1 cellular context compared by ENCODE assay signal in the genomic region with DNA sequence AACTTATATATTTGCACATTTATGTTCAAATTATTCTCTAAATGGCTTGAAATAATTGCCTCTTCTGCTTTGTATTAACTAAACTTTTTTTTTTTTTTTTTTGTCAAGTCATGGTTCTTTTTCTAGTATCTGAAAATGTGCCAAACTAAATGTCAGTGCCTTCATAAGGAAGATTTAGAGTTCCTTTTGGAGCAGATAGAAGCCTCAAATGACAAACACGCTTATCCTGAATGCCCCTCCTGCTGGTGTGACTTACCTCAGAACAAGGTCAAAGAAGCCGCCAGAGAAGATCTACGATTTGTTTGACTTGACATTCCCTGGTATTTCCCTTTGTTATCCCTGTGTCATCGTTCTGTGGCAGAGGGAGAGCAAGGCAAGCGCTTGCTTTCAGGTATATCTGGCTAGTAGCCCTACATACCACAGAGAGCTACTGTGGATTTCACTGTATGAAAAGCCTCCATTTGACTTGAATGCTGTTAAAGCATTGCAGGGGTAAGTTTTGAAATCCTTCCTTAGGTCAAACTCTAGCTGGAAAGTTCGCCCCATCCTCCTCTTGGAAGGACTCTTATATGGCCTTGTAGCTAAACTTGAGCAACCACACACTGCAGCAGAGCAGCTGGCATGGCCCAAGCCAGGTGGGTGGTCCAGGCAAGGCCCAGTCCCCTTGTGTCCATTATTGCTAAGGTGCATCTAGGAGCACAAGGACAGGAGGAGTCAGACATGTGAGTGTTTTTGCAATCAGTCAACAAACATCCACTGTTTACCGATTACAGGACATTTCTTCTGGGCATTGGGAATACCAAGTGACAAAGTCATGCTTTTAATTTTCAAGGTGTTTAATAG.
TF ChIP-seq lines count a peak whose summit lies in the region.

No MANE protein-coding gene starts in this region.

TF ChIP-seq in HepG2, 621 proteins besides CTCF, POLR2A, EP300 and RAD21 (continued from another document and continues in another):
- TF ChIP-seq, protein P1, sequence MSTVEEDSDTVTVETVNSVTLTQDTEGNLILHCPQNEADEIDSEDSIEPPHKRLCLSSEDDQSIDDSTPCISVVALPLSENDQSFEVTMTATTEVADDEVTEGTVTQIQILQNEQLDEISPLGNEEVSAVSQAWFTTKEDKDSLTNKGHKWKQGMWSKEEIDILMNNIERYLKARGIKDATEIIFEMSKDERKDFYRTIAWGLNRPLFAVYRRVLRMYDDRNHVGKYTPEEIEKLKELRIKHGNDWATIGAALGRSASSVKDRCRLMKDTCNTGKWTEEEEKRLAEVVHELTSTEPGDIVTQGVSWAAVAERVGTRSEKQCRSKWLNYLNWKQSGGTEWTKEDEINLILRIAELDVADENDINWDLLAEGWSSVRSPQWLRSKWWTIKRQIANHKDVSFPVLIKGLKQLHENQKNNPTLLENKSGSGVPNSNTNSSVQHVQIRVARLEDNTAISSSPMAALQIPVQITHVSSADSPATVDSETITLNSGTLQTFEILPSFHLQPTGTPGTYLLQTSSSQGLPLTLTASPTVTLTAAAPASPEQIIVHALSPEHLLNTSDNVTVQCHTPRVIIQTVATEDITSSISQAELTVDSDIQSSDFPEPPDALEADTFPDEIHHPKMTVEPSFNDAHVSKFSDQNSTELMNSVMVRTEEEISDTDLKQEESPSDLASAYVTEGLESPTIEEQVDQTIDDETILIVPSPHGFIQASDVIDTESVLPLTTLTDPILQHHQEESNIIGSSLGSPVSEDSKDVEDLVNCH (CRISPR knock-in tag; IDR thresholded peaks at IDR 0.05) = no peak
- peak; percentile 8; the same call in 1 of the 2 replicates for TF ChIP-seq KDM5A (IDR thresholded peaks at IDR 0.05; ENCODE audit: borderline replicate concordance, low read length)
- TF ChIP-seq, protein P2, sequence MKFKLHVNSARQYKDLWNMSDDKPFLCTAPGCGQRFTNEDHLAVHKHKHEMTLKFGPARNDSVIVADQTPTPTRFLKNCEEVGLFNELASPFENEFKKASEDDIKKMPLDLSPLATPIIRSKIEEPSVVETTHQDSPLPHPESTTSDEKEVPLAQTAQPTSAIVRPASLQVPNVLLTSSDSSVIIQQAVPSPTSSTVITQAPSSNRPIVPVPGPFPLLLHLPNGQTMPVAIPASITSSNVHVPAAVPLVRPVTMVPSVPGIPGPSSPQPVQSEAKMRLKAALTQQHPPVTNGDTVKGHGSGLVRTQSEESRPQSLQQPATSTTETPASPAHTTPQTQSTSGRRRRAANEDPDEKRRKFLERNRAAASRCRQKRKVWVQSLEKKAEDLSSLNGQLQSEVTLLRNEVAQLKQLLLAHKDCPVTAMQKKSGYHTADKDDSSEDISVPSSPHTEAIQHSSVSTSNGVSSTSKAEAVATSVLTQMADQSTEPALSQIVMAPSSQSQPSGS (CRISPR knock-in tag; IDR thresholded peaks at IDR 0.05) = peak; percentile 59; the same call in 1 of the 2 replicates
- TF ChIP-seq, protein P3, sequence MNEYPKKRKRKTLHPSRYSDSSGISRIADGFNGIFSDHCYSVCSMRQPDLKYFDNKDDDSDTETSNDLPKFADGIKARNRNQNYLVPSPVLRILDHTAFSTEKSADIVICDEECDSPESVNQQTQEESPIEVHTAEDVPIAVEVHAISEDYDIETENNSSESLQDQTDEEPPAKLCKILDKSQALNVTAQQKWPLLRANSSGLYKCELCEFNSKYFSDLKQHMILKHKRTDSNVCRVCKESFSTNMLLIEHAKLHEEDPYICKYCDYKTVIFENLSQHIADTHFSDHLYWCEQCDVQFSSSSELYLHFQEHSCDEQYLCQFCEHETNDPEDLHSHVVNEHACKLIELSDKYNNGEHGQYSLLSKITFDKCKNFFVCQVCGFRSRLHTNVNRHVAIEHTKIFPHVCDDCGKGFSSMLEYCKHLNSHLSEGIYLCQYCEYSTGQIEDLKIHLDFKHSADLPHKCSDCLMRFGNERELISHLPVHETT (CRISPR knock-in tag; conservative IDR thresholded peaks at IDR 0.05) = no peak
- peak; percentile 91 for TF ChIP-seq NCOA2 (CRISPR knock-in tag; IDR thresholded peaks at IDR 0.05)
- TF ChIP-seq RXRB (CRISPR knock-in tag; IDR thresholded peaks at IDR 0.05; ENCODE audit: borderline replicate concordance) = peak; percentile 91
- TF ChIP-seq, protein P4, sequence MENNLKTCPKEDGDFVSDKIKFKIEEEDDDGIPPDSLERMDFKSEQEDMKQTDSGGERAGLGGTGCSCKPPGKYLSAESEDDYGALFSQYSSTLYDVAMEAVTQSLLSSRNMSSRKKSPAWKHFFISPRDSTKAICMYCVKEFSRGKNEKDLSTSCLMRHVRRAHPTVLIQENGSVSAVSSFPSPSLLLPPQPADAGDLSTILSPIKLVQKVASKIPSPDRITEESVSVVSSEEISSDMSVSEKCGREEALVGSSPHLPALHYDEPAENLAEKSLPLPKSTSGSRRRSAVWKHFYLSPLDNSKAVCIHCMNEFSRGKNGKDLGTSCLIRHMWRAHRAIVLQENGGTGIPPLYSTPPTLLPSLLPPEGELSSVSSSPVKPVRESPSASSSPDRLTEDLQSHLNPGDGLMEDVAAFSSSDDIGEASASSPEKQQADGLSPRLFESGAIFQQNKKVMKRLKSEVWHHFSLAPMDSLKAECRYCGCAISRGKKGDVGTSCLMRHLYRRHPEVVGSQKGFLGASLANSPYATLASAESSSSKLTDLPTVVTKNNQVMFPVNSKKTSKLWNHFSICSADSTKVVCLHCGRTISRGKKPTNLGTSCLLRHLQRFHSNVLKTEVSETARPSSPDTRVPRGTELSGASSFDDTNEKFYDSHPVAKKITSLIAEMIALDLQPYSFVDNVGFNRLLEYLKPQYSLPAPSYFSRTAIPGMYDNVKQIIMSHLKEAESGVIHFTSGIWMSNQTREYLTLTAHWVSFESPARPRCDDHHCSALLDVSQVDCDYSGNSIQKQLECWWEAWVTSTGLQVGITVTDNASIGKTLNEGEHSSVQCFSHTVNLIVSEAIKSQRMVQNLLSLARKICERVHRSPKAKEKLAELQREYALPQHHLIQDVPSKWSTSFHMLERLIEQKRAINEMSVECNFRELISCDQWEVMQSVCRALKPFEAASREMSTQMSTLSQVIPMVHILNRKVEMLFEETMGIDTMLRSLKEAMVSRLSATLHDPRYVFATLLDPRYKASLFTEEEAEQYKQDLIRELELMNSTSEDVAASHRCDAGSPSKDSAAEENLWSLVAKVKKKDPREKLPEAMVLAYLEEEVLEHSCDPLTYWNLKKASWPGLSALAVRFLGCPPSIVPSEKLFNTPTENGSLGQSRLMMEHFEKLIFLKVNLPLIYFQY (CRISPR knock-in tag; IDR thresholded peaks at IDR 0.05; ENCODE audit: borderline replicate concordance) = no peak
- TF ChIP-seq PHF8 (CRISPR knock-in tag; IDR thresholded peaks at IDR 0.05) = 0 out of 2 replicates have a peak, but pooled peaks have one; percentile 26
- TF ChIP-seq ZNF790 (CRISPR knock-in tag; IDR thresholded peaks at IDR 0.05; ENCODE audit: borderline replicate concordance) = no peak; the same call in 1 of the 2 replicates
- TF ChIP-seq ARNTL (CRISPR knock-in tag; IDR thresholded peaks at IDR 0.05) = peak; percentile 54
- peak; percentile 77; the same call in 1 of the 2 replicates for TF ChIP-seq BRD4 (CRISPR knock-in tag; IDR thresholded peaks at IDR 0.05)
- no peak for TF ChIP-seq MTF2 (CRISPR knock-in tag; IDR thresholded peaks at IDR 0.05; ENCODE audit: borderline replicate concordance)
- no peak for TF ChIP-seq ISX (CRISPR knock-in tag; conservative IDR thresholded peaks at IDR 0.05)
- TF ChIP-seq, protein P5, sequence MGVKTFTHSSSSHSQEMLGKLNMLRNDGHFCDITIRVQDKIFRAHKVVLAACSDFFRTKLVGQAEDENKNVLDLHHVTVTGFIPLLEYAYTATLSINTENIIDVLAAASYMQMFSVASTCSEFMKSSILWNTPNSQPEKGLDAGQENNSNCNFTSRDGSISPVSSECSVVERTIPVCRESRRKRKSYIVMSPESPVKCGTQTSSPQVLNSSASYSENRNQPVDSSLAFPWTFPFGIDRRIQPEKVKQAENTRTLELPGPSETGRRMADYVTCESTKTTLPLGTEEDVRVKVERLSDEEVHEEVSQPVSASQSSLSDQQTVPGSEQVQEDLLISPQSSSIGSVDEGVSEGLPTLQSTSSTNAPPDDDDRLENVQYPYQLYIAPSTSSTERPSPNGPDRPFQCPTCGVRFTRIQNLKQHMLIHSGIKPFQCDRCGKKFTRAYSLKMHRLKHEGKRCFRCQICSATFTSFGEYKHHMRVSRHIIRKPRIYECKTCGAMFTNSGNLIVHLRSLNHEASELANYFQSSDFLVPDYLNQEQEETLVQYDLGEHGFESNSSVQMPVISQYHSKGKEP (CRISPR knock-in tag; IDR thresholded peaks at IDR 0.05) = no peak
- TF ChIP-seq MAZ (IDR thresholded peaks at IDR 0.05; ENCODE audit: borderline replicate concordance, low read depth, low read length) = no peak
- TF ChIP-seq MAZ (CRISPR knock-in tag; IDR thresholded peaks at IDR 0.05; ENCODE audit: low read depth) = no peak
- peak in 1 of 2 experiments; percentile 30; a peak in 1 of 4 replicates for TF ChIP-seq KLF16 (CRISPR knock-in tag; IDR thresholded peaks at IDR 0.05)
- peak; percentile 33; the same call in 1 of the 2 replicates for TF ChIP-seq CEBPB (IDR thresholded peaks at IDR 0.05; ENCODE audit: borderline replicate concordance, low read depth, low read length)
- TF ChIP-seq, protein P6, sequence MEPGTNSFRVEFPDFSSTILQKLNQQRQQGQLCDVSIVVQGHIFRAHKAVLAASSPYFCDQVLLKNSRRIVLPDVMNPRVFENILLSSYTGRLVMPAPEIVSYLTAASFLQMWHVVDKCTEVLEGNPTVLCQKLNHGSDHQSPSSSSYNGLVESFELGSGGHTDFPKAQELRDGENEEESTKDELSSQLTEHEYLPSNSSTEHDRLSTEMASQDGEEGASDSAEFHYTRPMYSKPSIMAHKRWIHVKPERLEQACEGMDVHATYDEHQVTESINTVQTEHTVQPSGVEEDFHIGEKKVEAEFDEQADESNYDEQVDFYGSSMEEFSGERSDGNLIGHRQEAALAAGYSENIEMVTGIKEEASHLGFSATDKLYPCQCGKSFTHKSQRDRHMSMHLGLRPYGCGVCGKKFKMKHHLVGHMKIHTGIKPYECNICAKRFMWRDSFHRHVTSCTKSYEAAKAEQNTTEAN (CRISPR knock-in tag; conservative IDR thresholded peaks at IDR 0.05) = no peak
- TF ChIP-seq, protein P7, sequence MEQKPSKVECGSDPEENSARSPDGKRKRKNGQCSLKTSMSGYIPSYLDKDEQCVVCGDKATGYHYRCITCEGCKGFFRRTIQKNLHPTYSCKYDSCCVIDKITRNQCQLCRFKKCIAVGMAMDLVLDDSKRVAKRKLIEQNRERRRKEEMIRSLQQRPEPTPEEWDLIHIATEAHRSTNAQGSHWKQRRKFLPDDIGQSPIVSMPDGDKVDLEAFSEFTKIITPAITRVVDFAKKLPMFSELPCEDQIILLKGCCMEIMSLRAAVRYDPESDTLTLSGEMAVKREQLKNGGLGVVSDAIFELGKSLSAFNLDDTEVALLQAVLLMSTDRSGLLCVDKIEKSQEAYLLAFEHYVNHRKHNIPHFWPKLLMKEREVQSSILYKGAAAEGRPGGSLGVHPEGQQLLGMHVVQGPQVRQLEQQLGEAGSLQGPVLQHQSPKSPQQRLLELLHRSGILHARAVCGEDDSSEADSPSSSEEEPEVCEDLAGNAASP (CRISPR knock-in tag; IDR thresholded peaks at IDR 0.05; ENCODE audit: borderline replicate concordance) = peak; percentile 96
- no peak for TF ChIP-seq KLF6 (CRISPR knock-in tag; IDR thresholded peaks at IDR 0.05)
- no peak for TF ChIP-seq ZNF501 (CRISPR knock-in tag; IDR thresholded peaks at IDR 0.05)
- TF ChIP-seq MYC (CRISPR knock-in tag; IDR thresholded peaks at IDR 0.05; ENCODE audit: borderline replicate concordance) = no peak; the same call in 1 of the 2 replicates
- no peak for TF ChIP-seq STAT5B (CRISPR knock-in tag; IDR thresholded peaks at IDR 0.05)
- TF ChIP-seq, protein P8, sequence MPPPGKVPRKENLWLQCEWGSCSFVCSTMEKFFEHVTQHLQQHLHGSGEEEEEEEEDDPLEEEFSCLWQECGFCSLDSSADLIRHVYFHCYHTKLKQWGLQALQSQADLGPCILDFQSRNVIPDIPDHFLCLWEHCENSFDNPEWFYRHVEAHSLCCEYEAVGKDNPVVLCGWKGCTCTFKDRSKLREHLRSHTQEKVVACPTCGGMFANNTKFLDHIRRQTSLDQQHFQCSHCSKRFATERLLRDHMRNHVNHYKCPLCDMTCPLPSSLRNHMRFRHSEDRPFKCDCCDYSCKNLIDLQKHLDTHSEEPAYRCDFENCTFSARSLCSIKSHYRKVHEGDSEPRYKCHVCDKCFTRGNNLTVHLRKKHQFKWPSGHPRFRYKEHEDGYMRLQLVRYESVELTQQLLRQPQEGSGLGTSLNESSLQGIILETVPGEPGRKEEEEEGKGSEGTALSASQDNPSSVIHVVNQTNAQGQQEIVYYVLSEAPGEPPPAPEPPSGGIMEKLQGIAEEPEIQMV (CRISPR knock-in tag; IDR thresholded peaks at IDR 0.05; ENCODE audit: low read depth) = no peak
- TF ChIP-seq ESRRA (CRISPR knock-in tag; IDR thresholded peaks at IDR 0.05; ENCODE audit: low read depth) = peak; percentile 54; the same call in 1 of the 2 replicates
- TF ChIP-seq, protein P9, sequence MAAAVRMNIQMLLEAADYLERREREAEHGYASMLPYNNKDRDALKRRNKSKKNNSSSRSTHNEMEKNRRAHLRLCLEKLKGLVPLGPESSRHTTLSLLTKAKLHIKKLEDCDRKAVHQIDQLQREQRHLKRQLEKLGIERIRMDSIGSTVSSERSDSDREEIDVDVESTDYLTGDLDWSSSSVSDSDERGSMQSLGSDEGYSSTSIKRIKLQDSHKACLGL (CRISPR knock-in tag; IDR thresholded peaks at IDR 0.05) = no peak
- peak; percentile 83; the same call in 1 of the 2 replicates for TF ChIP-seq NCOR1 (IDR thresholded peaks at IDR 0.05; ENCODE audit: borderline replicate concordance, low read length)
- no peak for TF ChIP-seq RBM22 (optimal IDR thresholded peaks at IDR 0.05; ENCODE audit: low read length)
- no peak for TF ChIP-seq ZNF772 (CRISPR knock-in tag; IDR thresholded peaks at IDR 0.05)
- TF ChIP-seq ZNF292 (CRISPR knock-in tag; IDR thresholded peaks at IDR 0.05; ENCODE audit: borderline replicate concordance, low read depth) = peak; percentile 87
- TF ChIP-seq NR2F6 (IDR thresholded peaks at IDR 0.05) = peak; percentile 94
- TF ChIP-seq NR2F6 (CRISPR knock-in tag; IDR thresholded peaks at IDR 0.05) = peak; percentile 91
- no peak for TF ChIP-seq CHD2 (IDR thresholded peaks at IDR 0.05; ENCODE audit: low read depth, low read length)
- no peak for TF ChIP-seq HDAC6 (IDR thresholded peaks at IDR 0.05; ENCODE audit: low read depth, low read length)
- TF ChIP-seq NFATC3 (CRISPR knock-in tag; IDR thresholded peaks at IDR 0.05) = no peak
- TF ChIP-seq, protein P10, sequence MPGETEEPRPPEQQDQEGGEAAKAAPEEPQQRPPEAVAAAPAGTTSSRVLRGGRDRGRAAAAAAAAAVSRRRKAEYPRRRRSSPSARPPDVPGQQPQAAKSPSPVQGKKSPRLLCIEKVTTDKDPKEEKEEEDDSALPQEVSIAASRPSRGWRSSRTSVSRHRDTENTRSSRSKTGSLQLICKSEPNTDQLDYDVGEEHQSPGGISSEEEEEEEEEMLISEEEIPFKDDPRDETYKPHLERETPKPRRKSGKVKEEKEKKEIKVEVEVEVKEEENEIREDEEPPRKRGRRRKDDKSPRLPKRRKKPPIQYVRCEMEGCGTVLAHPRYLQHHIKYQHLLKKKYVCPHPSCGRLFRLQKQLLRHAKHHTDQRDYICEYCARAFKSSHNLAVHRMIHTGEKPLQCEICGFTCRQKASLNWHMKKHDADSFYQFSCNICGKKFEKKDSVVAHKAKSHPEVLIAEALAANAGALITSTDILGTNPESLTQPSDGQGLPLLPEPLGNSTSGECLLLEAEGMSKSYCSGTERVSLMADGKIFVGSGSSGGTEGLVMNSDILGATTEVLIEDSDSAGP (CRISPR knock-in tag; IDR thresholded peaks at IDR 0.05; ENCODE audit: borderline replicate concordance) = 0 out of 2 replicates have a peak, but pooled peaks have one; percentile 43
- TF ChIP-seq NRL (CRISPR knock-in tag; IDR thresholded peaks at IDR 0.05; ENCODE audit: borderline replicate concordance) = no peak
- TF ChIP-seq NCOA5 (CRISPR knock-in tag; IDR thresholded peaks at IDR 0.05) = no peak
- no peak for TF ChIP-seq TCF12 (IDR thresholded peaks at IDR 0.05)
- TF ChIP-seq TCF12 (CRISPR knock-in tag; IDR thresholded peaks at IDR 0.05) = no peak
- TF ChIP-seq HES4 (CRISPR knock-in tag; IDR thresholded peaks at IDR 0.05; ENCODE audit: borderline replicate concordance) = no peak
